In genomic region chr1:21042920-21043605, GRCh38 we compare ENCODE assay signal across 16 cellular contexts.
DNase-seq lines count a peak whose midpoint lies in the region; ATAC-seq, FAIRE-seq and TF ChIP-seq lines count a peak whose summit lies in the region.
"Had no signal": no experiment of that assay in that cellular context is flagged by ENCODE, and none has a peak within 500 bp of the region (broad histone marks: within the 10 kb centered on the region; RNA-seq: fewer than 3 reads in every experiment).

No MANE protein-coding gene starts in this region.

- H3K9ac ChIP-seq in mesenchymal stem cell (ENCODE audit: low read length), result peak overlapping the region; percentile 46

- H3K23ac ChIP-seq in mesenchymal stem cell (ENCODE audit: low read length in 2 of 2), result no peak overlapping the region

- no peak overlapping the region for H2BK12ac ChIP-seq in mesenchymal stem cell (ENCODE audit: low read length in 2 of 2)

- no peak overlapping the region for H2AFZ ChIP-seq in mesenchymal stem cell (ENCODE audit: low read depth, low read length)
- H2AFZ ChIP-seq: hepatocyte had no signal

- H2AK5ac ChIP-seq in mesenchymal stem cell (ENCODE audit: low read length, severe bottlenecking), result no peak overlapping the region

- H4K91ac ChIP-seq in mesenchymal stem cell (ENCODE audit: low read length), result no peak overlapping the region

- TF ChIP-seq POLR2A in esophagus squamous epithelium (IDR thresholded peaks at IDR 0.05) (no peak), H54 (IDR thresholded peaks at IDR 0.05; ENCODE audit: low read depth, low read length) (no peak)

- peak; percentile 9 for DNase-seq in A172 (ENCODE audit: low spot score)
- DNase-seq in H4 (ENCODE audit: low spot score), result peak; percentile 30
- peak; percentile 35 for DNase-seq in brain microvascular endothelial cell
- DNase-seq in mesenchymal stem cell, result no peak
- no peak for DNase-seq in NCI-H2081 treated with DMSO at 0.1 percent for 48 hours (lab: John Stamatoyannopoulos, UW)
- DNase-seq in effector memory CD8-positive, alpha-beta T cell, result no peak
- no peak for DNase-seq in esophagus squamous epithelium (lab: John Stamatoyannopoulos, UW)
- no peak for DNase-seq in H54 (ENCODE audit: insufficient read length, low spot score)
- DNase-seq: activated CD4-positive, alpha-beta T cell treated with anti-CD3 and anti-CD28 coated beads for 48 hours; MG63; NCI-H774 had no signal

- H2BK120ac ChIP-seq in mesenchymal stem cell (ENCODE audit: low read depth, low read length), result no peak overlapping the region

- H3K4me1 ChIP-seq in mesenchymal stem cell (ENCODE audit: control insufficient read depth, insufficient read depth, low read depth, low read length), result peaks cover 6% of the 10 kb centered on the region
- no peaks in the 10 kb centered on the region for H3K4me1 ChIP-seq in esophagus squamous epithelium

- H3K4me3 ChIP-seq in brain microvascular endothelial cell (ENCODE audit: low read depth, low read length), result no peak overlapping the region
- no peak overlapping the region for H3K4me3 ChIP-seq in mesenchymal stem cell (ENCODE audit: insufficient read depth in 1 of 2, low read depth in 1 of 2, low read length in 2 of 2)
- no peak overlapping the region for H3K4me3 ChIP-seq in esophagus squamous epithelium
- H3K4me3 ChIP-seq: hepatocyte, MG63 had no signal

- H3K4me2 ChIP-seq in mesenchymal stem cell (ENCODE audit: low read length, poor library complexity, severe bottlenecking), result no peak overlapping the region
- H3K4me2 ChIP-seq: hepatocyte had no signal

- H3K27ac Mint-ChIP-seq in effector memory CD8-positive, alpha-beta T cell, result peak overlapping the region in 1 of 2 donors; percentile 77
- H3K27ac Mint-ChIP-seq: activated naive CD4-positive, alpha-beta T cell treated with anti-CD3 and anti-CD28 coated beads, Interleukin-2, amount 50 U/mL, for 24 hours had no signal

- TF ChIP-seq CTCF in brain microvascular endothelial cell (IDR thresholded peaks at IDR 0.05; ENCODE audit: low read depth, low read length, missing control alignments) (no peak), esophagus squamous epithelium (IDR thresholded peaks at IDR 0.05) (no peak)

- H2BK15ac ChIP-seq in mesenchymal stem cell (ENCODE audit: low read depth, poor library complexity, severe bottlenecking), result no peak overlapping the region

- H3K14ac ChIP-seq in mesenchymal stem cell (ENCODE audit: low read length in 2 of 2), result no peak overlapping the region

- H3K27me3 Mint-ChIP-seq in effector memory CD8-positive, alpha-beta T cell, result no peaks in the 10 kb centered on the region
- H3K27me3 Mint-ChIP-seq: activated naive CD4-positive, alpha-beta T cell treated with anti-CD3 and anti-CD28 coated beads, Interleukin-2, amount 50 U/mL, for 24 hours had no signal

- peaks cover 4% of the 10 kb centered on the region for H3K36me3 Mint-ChIP-seq in effector memory CD8-positive, alpha-beta T cell (ENCODE audit: insufficient read depth)

- ATAC-seq in effector memory CD8-positive, alpha-beta T cell (replicated peaks), result no peak

- H3K4ac ChIP-seq in mesenchymal stem cell (ENCODE audit: low read depth in 1 of 2, low read length in 2 of 2), result peak overlapping the region in 1 of 2 experiments; percentile 84

- no peak overlapping the region for H3K4me3 Mint-ChIP-seq in effector memory CD8-positive, alpha-beta T cell
- H3K4me3 Mint-ChIP-seq: activated naive CD4-positive, alpha-beta T cell treated with anti-CD3 and anti-CD28 coated beads, Interleukin-2, amount 50 U/mL, for 24 hours had no signal

- H3K36me3 ChIP-seq in brain microvascular endothelial cell (replicated peaks), result no peaks in the 10 kb centered on the region
- H3K36me3 ChIP-seq in mesenchymal stem cell (ENCODE audit: control insufficient read depth in 1 of 2, insufficient read depth in 2 of 2, low read depth in 1 of 2, low read length in 2 of 2), result peaks cover 3% of the 10 kb centered on the region in 2 experiments
- peaks cover 0 to 11% (median 0%) of the 10 kb centered on the region in 3 donors for H3K36me3 ChIP-seq in esophagus squamous epithelium
- H3K36me3 ChIP-seq: MG63 had no signal

- FAIRE-seq in H54 (lab: Jason Lieb, UNC), result no peak
- FAIRE-seq: D721Med, HTR-8/SVneo had no signal

- no peaks in the 10 kb centered on the region for H3K9me3 ChIP-seq in mesenchymal stem cell (ENCODE audit: control insufficient read depth, low read length)
- H3K9me3 ChIP-seq in esophagus squamous epithelium, result no peaks in the 10 kb centered on the region
- H3K9me3 ChIP-seq: MG63 had no signal

- no peaks in the 10 kb centered on the region for H3K9me3 Mint-ChIP-seq in effector memory CD8-positive, alpha-beta T cell
- H3K9me3 Mint-ChIP-seq: activated naive CD4-positive, alpha-beta T cell treated with anti-CD3 and anti-CD28 coated beads, Interleukin-2, amount 50 U/mL, for 24 hours had no signal

- H3K27me3 ChIP-seq in brain microvascular endothelial cell (replicated peaks) (no peaks in the 10 kb centered on the region), mesenchymal stem cell (ENCODE audit: control insufficient read depth in 1 of 2, insufficient read depth in 1 of 2, low read length in 2 of 2) (no peaks in the 10 kb centered on the region), esophagus squamous epithelium (no peaks in the 10 kb centered on the region)
- H3K27me3 ChIP-seq: hepatocyte, MG63 had no signal

- H3K79me1 ChIP-seq in mesenchymal stem cell (replicated peaks; ENCODE audit: low read length, poor library complexity, severe bottlenecking), result peaks cover 16% of the 10 kb centered on the region

- H2BK5ac ChIP-seq in mesenchymal stem cell (ENCODE audit: low read depth, low read length, poor library complexity, severe bottlenecking), result no peak overlapping the region

- in situ Hi-C loops in brain microvascular endothelial cell (cut with HindIII; ENCODE audit: low pct_ligation_motif_present, low sequenced_read_pairs), result no loop called here

- peak overlapping the region; percentile 13 for H3K27ac ChIP-seq in brain microvascular endothelial cell
- peak overlapping the region; percentile 52 for H3K27ac ChIP-seq in mesenchymal stem cell (ENCODE audit: low read length, poor library complexity, severe bottlenecking)
- H3K27ac ChIP-seq in esophagus squamous epithelium, result no peak overlapping the region
- H3K27ac ChIP-seq: hepatocyte, RWPE1 had no signal

- intact Hi-C loops in esophagus squamous epithelium (cut with DNase I), result no loop called here

- WGBS in mesenchymal stem cell, result 38% methylated on average over 2 of the region's 2 CpGs
- 30 to 44% methylated on average over 2 of the region's 2 CpGs for WGBS in esophagus squamous epithelium, 2 donors

- no peak overlapping the region for H3K18ac ChIP-seq in mesenchymal stem cell (ENCODE audit: low read depth in 1 of 2, low read length in 2 of 2)

- H3K4me1 Mint-ChIP-seq in effector memory CD8-positive, alpha-beta T cell (ENCODE audit: low read depth in 2 of 2), result peaks cover 0 to 6% of the 10 kb centered on the region in 2 donors

- no peak overlapping the region for H4K8ac ChIP-seq in mesenchymal stem cell (ENCODE audit: low read length)

Comparison
In these comparisons a context has a peak if more than half of its experiments do, and no peak if none do; other contexts are left out.
1. DNase-seq: peak in A172 (single experiment), H4 (single experiment) and brain microvascular endothelial cell (single experiment); none in mesenchymal stem cell (single experiment), NCI-H2081 treated with DMSO at 0.1 percent for 48 hours (single experiment), effector memory CD8-positive, alpha-beta T cell (0 of 3), esophagus squamous epithelium (single experiment) and H54 (single experiment).
2. H3K27ac ChIP-seq: peak in brain microvascular endothelial cell (single experiment) and mesenchymal stem cell (single experiment); none in esophagus squamous epithelium (0 of 4).